In the genomic region with DNA sequence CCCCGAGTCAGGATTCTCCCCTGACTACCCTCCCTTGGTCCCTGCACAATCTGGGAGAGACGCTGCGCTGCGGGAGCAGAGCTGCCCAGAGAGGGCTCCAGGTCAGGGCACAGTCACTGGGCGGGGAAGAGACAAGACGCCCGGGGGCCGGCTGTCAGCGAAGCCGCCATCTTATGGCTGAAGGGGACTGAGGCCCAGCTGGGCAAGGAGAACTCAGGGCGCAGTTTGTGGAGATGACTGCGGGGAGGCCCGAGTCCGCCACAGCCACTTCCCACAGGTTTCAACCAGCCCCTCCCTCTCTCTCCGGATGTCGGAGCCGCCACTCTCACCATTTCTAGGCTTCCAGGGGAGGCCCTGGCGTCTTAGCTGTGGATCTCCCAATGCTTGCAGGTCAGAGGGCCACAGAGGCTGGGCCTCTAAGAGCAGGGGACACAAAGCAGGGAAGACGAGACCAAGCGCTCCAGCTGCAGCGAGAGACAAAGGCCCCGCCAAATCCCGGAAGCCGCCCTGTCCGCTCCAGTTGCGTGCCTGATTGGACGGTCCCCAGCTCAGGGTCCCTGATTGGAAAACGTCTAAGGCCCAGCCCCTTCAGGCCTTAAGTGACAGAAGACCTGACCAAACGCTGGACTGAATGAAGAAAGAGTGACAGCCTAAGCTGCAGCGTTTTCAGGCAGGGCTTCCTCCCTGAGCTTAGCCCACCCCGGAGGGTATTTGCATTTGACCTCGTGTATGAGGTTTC, we compare ENCODE assay signal across 1 cellular context.
TF ChIP-seq lines count a peak whose summit lies in the region.

A gene (minus strand): TSS at position 484 of the 739 bp plus-strand sequence. CDS start 152 bp downstream, at position 332.

TF ChIP-seq in HepG2, 621 proteins besides CTCF, POLR2A, EP300 and RAD21 (continued from another document and continues in another):
- TF ChIP-seq ZEB1 (IDR thresholded peaks at IDR 0.05; ENCODE audit: insufficient replicate concordance, low read depth) (no peak), CENPX (CRISPR knock-in tag; IDR thresholded peaks at IDR 0.05) (no peak), ZNF138 (CRISPR knock-in tag; IDR thresholded peaks at IDR 0.05; ENCODE audit: low read depth) (no peak), REL (CRISPR knock-in tag; conservative IDR thresholded peaks at IDR 0.05) (no peak), SMARCE1 (IDR thresholded peaks at IDR 0.05; ENCODE audit: borderline replicate concordance) (no peak), ZNF614 (CRISPR knock-in tag; IDR thresholded peaks at IDR 0.05; ENCODE audit: borderline replicate concordance) (no peak), ZNF7 (CRISPR knock-in tag; IDR thresholded peaks at IDR 0.05) (no peak), HES4 (CRISPR knock-in tag; IDR thresholded peaks at IDR 0.05; ENCODE audit: borderline replicate concordance) (no peak), GTF3A (CRISPR knock-in tag; conservative IDR thresholded peaks at IDR 0.05) (no peak), KLF9 (CRISPR knock-in tag; IDR thresholded peaks at IDR 0.05; ENCODE audit: low read depth) (no peak), SRSF4 (IDR thresholded peaks at IDR 0.05; ENCODE audit: low read depth, low read length, poor library complexity, severe bottlenecking) (no peak), RBFOX2 (IDR thresholded peaks at IDR 0.05; ENCODE audit: low read depth, low read length) (0 out of 2 replicates have a peak, but pooled peaks have one; percentile 23), ZNF337 (CRISPR knock-in tag; IDR thresholded peaks at IDR 0.05; ENCODE audit: borderline replicate concordance, low read depth) (no peak), PITX1 (CRISPR knock-in tag; IDR thresholded peaks at IDR 0.05) (0 out of 2 replicates have a peak, but pooled peaks have one; percentile 12), KDM5A (IDR thresholded peaks at IDR 0.05; ENCODE audit: borderline replicate concordance, low read length) (peak; percentile 63; the same call in 1 of the 2 replicates), GABPB1 (CRISPR knock-in tag; IDR thresholded peaks at IDR 0.05) (peak; percentile 86), ZNF75D (CRISPR knock-in tag; IDR thresholded peaks at IDR 0.05; ENCODE audit: borderline replicate concordance) (no peak), ZBTB3 (CRISPR knock-in tag; IDR thresholded peaks at IDR 0.05; ENCODE audit: borderline replicate concordance, low read depth) (no peak), HOXD1 (CRISPR knock-in tag; IDR thresholded peaks at IDR 0.05) (no peak), MTF2 (CRISPR knock-in tag; IDR thresholded peaks at IDR 0.05; ENCODE audit: borderline replicate concordance) (no peak), ATF1 (CRISPR knock-in tag; IDR thresholded peaks at IDR 0.05) (peak; percentile 77), ARNT (IDR thresholded peaks at IDR 0.05) (no peak), NPAS2 (CRISPR knock-in tag; IDR thresholded peaks at IDR 0.05; ENCODE audit: borderline replicate concordance) (no peak), NR1H2 (CRISPR knock-in tag; IDR thresholded peaks at IDR 0.05; ENCODE audit: borderline replicate concordance, low read depth) (no peak), FLYWCH1 (CRISPR knock-in tag; IDR thresholded peaks at IDR 0.05) (no peak), ZNF777 (CRISPR knock-in tag; IDR thresholded peaks at IDR 0.05) (no peak)
- TF ChIP-seq, protein P1, sequence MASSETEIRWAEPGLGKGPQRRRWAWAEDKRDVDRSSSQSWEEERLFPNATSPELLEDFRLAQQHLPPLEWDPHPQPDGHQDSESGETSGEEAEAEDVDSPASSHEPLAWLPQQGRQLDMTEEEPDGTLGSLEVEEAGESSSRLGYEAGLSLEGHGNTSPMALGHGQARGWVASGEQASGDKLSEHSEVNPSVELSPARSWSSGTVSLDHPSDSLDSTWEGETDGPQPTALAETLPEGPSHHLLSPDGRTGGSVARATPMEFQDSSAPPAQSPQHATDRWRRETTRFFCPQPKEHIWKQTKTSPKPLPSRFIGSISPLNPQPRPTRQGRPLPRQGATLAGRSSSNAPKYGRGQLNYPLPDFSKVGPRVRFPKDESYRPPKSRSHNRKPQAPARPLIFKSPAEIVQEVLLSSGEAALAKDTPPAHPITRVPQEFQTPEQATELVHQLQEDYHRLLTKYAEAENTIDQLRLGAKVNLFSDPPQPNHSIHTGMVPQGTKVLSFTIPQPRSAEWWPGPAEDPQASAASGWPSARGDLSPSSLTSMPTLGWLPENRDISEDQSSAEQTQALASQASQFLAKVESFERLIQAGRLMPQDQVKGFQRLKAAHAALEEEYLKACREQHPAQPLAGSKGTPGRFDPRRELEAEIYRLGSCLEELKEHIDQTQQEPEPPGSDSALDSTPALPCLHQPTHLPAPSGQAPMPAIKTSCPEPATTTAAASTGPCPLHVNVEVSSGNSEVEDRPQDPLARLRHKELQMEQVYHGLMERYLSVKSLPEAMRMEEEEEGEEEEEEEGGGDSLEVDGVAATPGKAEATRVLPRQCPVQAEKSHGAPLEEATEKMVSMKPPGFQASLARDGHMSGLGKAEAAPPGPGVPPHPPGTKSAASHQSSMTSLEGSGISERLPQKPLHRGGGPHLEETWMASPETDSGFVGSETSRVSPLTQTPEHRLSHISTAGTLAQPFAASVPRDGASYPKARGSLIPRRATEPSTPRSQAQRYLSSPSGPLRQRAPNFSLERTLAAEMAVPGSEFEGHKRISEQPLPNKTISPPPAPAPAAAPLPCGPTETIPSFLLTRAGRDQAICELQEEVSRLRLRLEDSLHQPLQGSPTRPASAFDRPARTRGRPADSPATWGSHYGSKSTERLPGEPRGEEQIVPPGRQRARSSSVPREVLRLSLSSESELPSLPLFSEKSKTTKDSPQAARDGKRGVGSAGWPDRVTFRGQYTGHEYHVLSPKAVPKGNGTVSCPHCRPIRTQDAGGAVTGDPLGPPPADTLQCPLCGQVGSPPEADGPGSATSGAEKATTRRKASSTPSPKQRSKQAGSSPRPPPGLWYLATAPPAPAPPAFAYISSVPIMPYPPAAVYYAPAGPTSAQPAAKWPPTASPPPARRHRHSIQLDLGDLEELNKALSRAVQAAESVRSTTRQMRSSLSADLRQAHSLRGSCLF (CRISPR knock-in tag; IDR thresholded peaks at IDR 0.05; ENCODE audit: borderline replicate concordance) = no peak
- TF ChIP-seq, protein P2, sequence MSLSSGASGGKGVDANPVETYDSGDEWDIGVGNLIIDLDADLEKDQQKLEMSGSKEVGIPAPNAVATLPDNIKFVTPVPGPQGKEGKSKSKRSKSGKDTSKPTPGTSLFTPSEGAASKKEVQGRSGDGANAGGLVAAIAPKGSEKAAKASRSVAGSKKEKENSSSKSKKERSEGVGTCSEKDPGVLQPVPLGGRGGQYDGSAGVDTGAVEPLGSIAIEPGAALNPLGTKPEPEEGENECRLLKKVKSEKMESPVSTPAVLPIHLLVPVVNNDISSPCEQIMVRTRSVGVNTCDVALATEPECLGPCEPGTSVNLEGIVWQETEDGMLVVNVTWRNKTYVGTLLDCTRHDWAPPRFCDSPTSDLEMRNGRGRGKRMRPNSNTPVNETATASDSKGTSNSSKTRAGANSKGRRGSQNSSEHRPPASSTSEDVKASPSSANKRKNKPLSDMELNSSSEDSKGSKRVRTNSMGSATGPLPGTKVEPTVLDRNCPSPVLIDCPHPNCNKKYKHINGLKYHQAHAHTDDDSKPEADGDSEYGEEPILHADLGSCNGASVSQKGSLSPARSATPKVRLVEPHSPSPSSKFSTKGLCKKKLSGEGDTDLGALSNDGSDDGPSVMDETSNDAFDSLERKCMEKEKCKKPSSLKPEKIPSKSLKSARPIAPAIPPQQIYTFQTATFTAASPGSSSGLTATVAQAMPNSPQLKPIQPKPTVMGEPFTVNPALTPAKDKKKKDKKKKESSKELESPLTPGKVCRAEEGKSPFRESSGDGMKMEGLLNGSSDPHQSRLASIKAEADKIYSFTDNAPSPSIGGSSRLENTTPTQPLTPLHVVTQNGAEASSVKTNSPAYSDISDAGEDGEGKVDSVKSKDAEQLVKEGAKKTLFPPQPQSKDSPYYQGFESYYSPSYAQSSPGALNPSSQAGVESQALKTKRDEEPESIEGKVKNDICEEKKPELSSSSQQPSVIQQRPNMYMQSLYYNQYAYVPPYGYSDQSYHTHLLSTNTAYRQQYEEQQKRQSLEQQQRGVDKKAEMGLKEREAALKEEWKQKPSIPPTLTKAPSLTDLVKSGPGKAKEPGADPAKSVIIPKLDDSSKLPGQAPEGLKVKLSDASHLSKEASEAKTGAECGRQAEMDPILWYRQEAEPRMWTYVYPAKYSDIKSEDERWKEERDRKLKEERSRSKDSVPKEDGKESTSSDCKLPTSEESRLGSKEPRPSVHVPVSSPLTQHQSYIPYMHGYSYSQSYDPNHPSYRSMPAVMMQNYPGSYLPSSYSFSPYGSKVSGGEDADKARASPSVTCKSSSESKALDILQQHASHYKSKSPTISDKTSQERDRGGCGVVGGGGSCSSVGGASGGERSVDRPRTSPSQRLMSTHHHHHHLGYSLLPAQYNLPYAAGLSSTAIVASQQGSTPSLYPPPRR (CRISPR knock-in tag; IDR thresholded peaks at IDR 0.05; ENCODE audit: borderline replicate concordance) = peak; percentile 21; the same call in 1 of the 2 replicates
- TF ChIP-seq, protein P3, sequence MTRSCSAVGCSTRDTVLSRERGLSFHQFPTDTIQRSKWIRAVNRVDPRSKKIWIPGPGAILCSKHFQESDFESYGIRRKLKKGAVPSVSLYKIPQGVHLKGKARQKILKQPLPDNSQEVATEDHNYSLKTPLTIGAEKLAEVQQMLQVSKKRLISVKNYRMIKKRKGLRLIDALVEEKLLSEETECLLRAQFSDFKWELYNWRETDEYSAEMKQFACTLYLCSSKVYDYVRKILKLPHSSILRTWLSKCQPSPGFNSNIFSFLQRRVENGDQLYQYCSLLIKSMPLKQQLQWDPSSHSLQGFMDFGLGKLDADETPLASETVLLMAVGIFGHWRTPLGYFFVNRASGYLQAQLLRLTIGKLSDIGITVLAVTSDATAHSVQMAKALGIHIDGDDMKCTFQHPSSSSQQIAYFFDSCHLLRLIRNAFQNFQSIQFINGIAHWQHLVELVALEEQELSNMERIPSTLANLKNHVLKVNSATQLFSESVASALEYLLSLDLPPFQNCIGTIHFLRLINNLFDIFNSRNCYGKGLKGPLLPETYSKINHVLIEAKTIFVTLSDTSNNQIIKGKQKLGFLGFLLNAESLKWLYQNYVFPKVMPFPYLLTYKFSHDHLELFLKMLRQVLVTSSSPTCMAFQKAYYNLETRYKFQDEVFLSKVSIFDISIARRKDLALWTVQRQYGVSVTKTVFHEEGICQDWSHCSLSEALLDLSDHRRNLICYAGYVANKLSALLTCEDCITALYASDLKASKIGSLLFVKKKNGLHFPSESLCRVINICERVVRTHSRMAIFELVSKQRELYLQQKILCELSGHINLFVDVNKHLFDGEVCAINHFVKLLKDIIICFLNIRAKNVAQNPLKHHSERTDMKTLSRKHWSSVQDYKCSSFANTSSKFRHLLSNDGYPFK (CRISPR knock-in tag; IDR thresholded peaks at IDR 0.05; ENCODE audit: borderline replicate concordance) = peak; percentile 32; the same call in 1 of the 2 replicates
- TF ChIP-seq, protein P4, sequence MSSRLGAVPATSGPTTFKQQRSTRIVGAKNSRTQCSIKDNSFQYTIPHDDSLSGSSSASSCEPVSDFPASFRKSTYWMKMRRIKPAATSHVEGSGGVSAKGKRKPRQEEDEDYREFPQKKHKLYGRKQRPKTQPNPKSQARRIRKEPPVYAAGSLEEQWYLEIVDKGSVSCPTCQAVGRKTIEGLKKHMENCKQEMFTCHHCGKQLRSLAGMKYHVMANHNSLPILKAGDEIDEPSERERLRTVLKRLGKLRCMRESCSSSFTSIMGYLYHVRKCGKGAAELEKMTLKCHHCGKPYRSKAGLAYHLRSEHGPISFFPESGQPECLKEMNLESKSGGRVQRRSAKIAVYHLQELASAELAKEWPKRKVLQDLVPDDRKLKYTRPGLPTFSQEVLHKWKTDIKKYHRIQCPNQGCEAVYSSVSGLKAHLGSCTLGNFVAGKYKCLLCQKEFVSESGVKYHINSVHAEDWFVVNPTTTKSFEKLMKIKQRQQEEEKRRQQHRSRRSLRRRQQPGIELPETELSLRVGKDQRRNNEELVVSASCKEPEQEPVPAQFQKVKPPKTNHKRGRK (CRISPR knock-in tag; IDR thresholded peaks at IDR 0.05) = no peak
- TF ChIP-seq, protein P5, sequence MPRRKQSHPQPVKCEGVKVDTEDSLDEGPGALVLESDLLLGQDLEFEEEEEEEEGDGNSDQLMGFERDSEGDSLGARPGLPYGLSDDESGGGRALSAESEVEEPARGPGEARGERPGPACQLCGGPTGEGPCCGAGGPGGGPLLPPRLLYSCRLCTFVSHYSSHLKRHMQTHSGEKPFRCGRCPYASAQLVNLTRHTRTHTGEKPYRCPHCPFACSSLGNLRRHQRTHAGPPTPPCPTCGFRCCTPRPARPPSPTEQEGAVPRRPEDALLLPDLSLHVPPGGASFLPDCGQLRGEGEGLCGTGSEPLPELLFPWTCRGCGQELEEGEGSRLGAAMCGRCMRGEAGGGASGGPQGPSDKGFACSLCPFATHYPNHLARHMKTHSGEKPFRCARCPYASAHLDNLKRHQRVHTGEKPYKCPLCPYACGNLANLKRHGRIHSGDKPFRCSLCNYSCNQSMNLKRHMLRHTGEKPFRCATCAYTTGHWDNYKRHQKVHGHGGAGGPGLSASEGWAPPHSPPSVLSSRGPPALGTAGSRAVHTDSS (CRISPR knock-in tag; conservative IDR thresholded peaks at IDR 0.05) = no peak
- TF ChIP-seq, protein P6, sequence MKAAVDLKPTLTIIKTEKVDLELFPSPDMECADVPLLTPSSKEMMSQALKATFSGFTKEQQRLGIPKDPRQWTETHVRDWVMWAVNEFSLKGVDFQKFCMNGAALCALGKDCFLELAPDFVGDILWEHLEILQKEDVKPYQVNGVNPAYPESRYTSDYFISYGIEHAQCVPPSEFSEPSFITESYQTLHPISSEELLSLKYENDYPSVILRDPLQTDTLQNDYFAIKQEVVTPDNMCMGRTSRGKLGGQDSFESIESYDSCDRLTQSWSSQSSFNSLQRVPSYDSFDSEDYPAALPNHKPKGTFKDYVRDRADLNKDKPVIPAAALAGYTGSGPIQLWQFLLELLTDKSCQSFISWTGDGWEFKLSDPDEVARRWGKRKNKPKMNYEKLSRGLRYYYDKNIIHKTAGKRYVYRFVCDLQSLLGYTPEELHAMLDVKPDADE (CRISPR knock-in tag; IDR thresholded peaks at IDR 0.05) = no peak
